In genomic region chr16:75432828-75433731, GRCh38 we compare ENCODE assay signal across 1 cellular context.
A peak's percentile ranks its signal among the peaks of the same experiment; 100 is the strongest.
TF ChIP-seq lines count a peak whose summit lies in the region.

TSS of gene CFDP1 (minus strand) at chr16:75433503. CDS start at chr16:75433352, 151 bp downstream.

TF ChIP-seq in K562, 482 proteins besides CTCF, POLR2A, EP300 and RAD21 (continued from another document and continues in another):
- TF ChIP-seq FOXK2 (conservative IDR thresholded peaks at IDR 0.05 in 1 of 2, IDR thresholded peaks at IDR 0.05 in 1 of 2; ENCODE audit: low read depth in 2 of 2): peak; percentile 20 to 83; a peak in 2 of 4 replicates
- TF ChIP-seq ZNF511 (CRISPR knock-in tag; IDR thresholded peaks at IDR 0.05): peak; percentile 89; the same call in 1 of the 2 replicates
- TF ChIP-seq KAT2B (IDR thresholded peaks at IDR 0.05; ENCODE audit: low read depth, low read length): no peak
- TF ChIP-seq TFE3 (CRISPR knock-in tag; IDR thresholded peaks at IDR 0.05): peak; percentile 20; the same call in 1 of the 2 replicates
- no peak for TF ChIP-seq FOSL1 (tag; conservative IDR thresholded peaks at IDR 0.05)
- TF ChIP-seq NCOA1 (IDR thresholded peaks at IDR 0.05; ENCODE audit: low read depth): no peak
- TF ChIP-seq CBFA2T2 (conservative IDR thresholded peaks at IDR 0.05): 0 out of 2 replicates have a peak, but pooled peaks have one; percentile 21
- peak; percentile 92 for TF ChIP-seq TOE1 (IDR thresholded peaks at IDR 0.05; ENCODE audit: borderline replicate concordance)
- no peak for TF ChIP-seq TOE1 (CRISPR knock-in tag; IDR thresholded peaks at IDR 0.05; ENCODE audit: borderline replicate concordance, low read depth)
- no peak for TF ChIP-seq KLF10 (CRISPR knock-in tag; IDR thresholded peaks at IDR 0.05)
- TF ChIP-seq HNRNPLL (IDR thresholded peaks at IDR 0.05; ENCODE audit: low read depth, low read length, poor library complexity, severe bottlenecking): peak; percentile 52
- peak; percentile 77; the same call in 1 of the 2 replicates for TF ChIP-seq ZNF395 (CRISPR knock-in tag; IDR thresholded peaks at IDR 0.05)
- peak in 1 of 2 experiments; percentile 97; a peak in 2 of 4 replicates for TF ChIP-seq TRIM24 (IDR thresholded peaks at IDR 0.05)
- no peak; the same call in 1 of the 2 replicates for TF ChIP-seq DPF2 (IDR thresholded peaks at IDR 0.05)
- TF ChIP-seq ID3 (CRISPR knock-in tag; IDR thresholded peaks at IDR 0.05): no peak
- TF ChIP-seq ID3 (tag; IDR thresholded peaks at IDR 0.05): peak; percentile 78
- TF ChIP-seq HNRNPK (IDR thresholded peaks at IDR 0.05; ENCODE audit: low read depth, low read length, poor library complexity, severe bottlenecking): no peak
- no peak for TF ChIP-seq ETS2 (tag; IDR thresholded peaks at IDR 0.05; ENCODE audit: borderline replicate concordance, poor library complexity, severe bottlenecking)
- peak; percentile 42; the same call in 1 of the 2 replicates for TF ChIP-seq SOX6 (IDR thresholded peaks at IDR 0.05)
- no peak for TF ChIP-seq ZNF778 (CRISPR knock-in tag; IDR thresholded peaks at IDR 0.05)
- TF ChIP-seq EGR1 (conservative IDR thresholded peaks at IDR 0.05): peak; percentile 82
- peak; percentile 64 for TF ChIP-seq SUPT5H (IDR thresholded peaks at IDR 0.05)
- peak; percentile 89 for TF ChIP-seq ATF6 (CRISPR knock-in tag; IDR thresholded peaks at IDR 0.05)
- 0 out of 2 replicates have a peak, but pooled peaks have one; percentile 17 for TF ChIP-seq SIN3B (IDR thresholded peaks at IDR 0.05; ENCODE audit: low read depth)
- TF ChIP-seq BCOR (IDR thresholded peaks at IDR 0.05): peak; percentile 58; the same call in 1 of the 2 replicates
- TF ChIP-seq OTX1 (CRISPR knock-in tag; IDR thresholded peaks at IDR 0.05): no peak
- peak; percentile 79 for TF ChIP-seq ETS1 (conservative IDR thresholded peaks at IDR 0.05; ENCODE audit: control insufficient read depth, low read depth, low read length)
- peak; percentile 41 for TF ChIP-seq ELF1 (tag; IDR thresholded peaks at IDR 0.05)
- no peak for TF ChIP-seq ZBTB26 (CRISPR knock-in tag; IDR thresholded peaks at IDR 0.05)
- no peak for TF ChIP-seq TRIM25 (IDR thresholded peaks at IDR 0.05; ENCODE audit: borderline replicate concordance)
- no peak for TF ChIP-seq ZNF707 (CRISPR knock-in tag; conservative IDR thresholded peaks at IDR 0.05)
- TF ChIP-seq ERF (CRISPR knock-in tag; IDR thresholded peaks at IDR 0.05): peak; percentile 78; the same call in 1 of the 2 replicates
- no peak for TF ChIP-seq BRD4 (IDR thresholded peaks at IDR 0.05)
- no peak for TF ChIP-seq RBM14 (IDR thresholded peaks at IDR 0.05; ENCODE audit: borderline replicate concordance, insufficient read depth, low read depth, low read length)
- TF ChIP-seq BRF2 (IDR thresholded peaks at IDR 0.05; ENCODE audit: borderline replicate concordance, insufficient read depth, insufficient read length): no peak
- no peak for TF ChIP-seq ZNF384 (IDR thresholded peaks at IDR 0.05; ENCODE audit: low read depth, low read length)
- no peak for TF ChIP-seq RBM15 (IDR thresholded peaks at IDR 0.05; ENCODE audit: insufficient read depth, low read length)
